ENCODE assay signal across 30 cellular contexts in the genomic region with DNA sequence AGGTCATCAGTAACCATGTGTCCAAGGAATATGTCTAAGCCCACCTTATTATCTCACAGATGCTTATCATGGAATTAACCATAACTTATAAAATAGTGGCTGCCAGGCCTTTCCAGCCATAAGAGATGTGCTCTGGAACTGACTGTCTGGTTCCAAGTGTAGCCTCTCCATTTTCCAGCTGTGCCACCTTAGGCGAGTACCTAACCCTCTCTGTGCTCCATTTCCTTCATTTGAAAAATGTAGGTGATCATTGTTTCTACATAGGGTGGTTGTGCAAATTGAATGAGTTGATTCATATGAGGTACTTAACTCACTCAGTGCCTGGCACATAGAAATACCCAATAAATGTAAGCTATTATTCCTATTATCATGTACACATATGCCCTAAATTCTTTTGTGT.
"Had no signal": no experiment of that assay in that cellular context is flagged by ENCODE, and none has a peak within 500 bp of the region (broad histone marks: within the 10 kb centered on the region; RNA-seq: fewer than 3 reads in every experiment).

No MANE protein-coding gene starts in this region.

- H3K4me1 ChIP-seq: parathyroid adenoma, prostate gland, right atrium auricular region, stomach had no signal

- H3K9me3 Mint-ChIP-seq: immature natural killer cell; natural killer cell treated with Interleukin-12 subunit alpha and Interleukin-12 subunit beta and Interleukin-15 and Interleukin-18, amount 100 ng/mL, for 72 hours; stimulated activated effector memory CD8-positive, alpha-beta T cell treated with anti-CD3 and anti-CD28 coated beads, Interleukin-12 subunit alpha, Interleukin-12 subunit beta, amount 100 ng/mL, for 72 hours; type B pancreatic cell had no signal

- H3K27me3 Mint-ChIP-seq: type B pancreatic cell had no signal

- H3K4me3 Mint-ChIP-seq: immature natural killer cell; mesothelial cell of epicardium; naive B cell; natural killer cell treated with Interleukin-12 subunit alpha and Interleukin-12 subunit beta and Interleukin-15 and Interleukin-18, amount 100 ng/mL, for 72 hours; neural crest cell; stimulated activated effector memory CD8-positive, alpha-beta T cell treated with anti-CD3 and anti-CD28 coated beads, Interleukin-12 subunit alpha, Interleukin-12 subunit beta, amount 100 ng/mL, for 72 hours; type B pancreatic cell had no signal

- H3K27ac ChIP-seq: coronary artery, esophagus squamous epithelium, neutrophil, parathyroid adenoma, prostate gland, right atrium auricular region, stomach, thyroid gland had no signal

- H3K9ac ChIP-seq: parathyroid adenoma had no signal

- H3K27me3 ChIP-seq: right atrium auricular region, thyroid gland had no signal

- H3K4me3 ChIP-seq: coronary artery, esophagus squamous epithelium, lung, mucosa of descending colon, prostate gland, right atrium auricular region, stomach, thyroid gland had no signal

- ATAC-seq: left lobe of liver; mucosa of descending colon; natural killer cell treated with Interleukin-12 subunit alpha and Interleukin-12 subunit beta and Interleukin-15 and Interleukin-18, amount 100 ng/mL, for 72 hours; sciatic nerve; stimulated activated effector memory CD8-positive, alpha-beta T cell treated with anti-CD3 and anti-CD28 coated beads, Interleukin-12 subunit alpha, Interleukin-12 subunit beta, amount 100 ng/mL, for 72 hours had no signal

- H3K9me3 ChIP-seq: esophagus squamous epithelium, mucosa of descending colon, neutrophil, prostate gland, right atrium auricular region, thyroid gland had no signal

- FAIRE-seq: endothelial cell of umbilical vein, frontal cortex had no signal

- H2AFZ ChIP-seq: parathyroid adenoma had no signal

- H3K79me2 ChIP-seq: parathyroid adenoma had no signal

- H3K36me3 Mint-ChIP-seq: immature natural killer cell; mesothelial cell of epicardium; naive B cell; natural killer cell treated with Interleukin-12 subunit alpha and Interleukin-12 subunit beta and Interleukin-15 and Interleukin-18, amount 100 ng/mL, for 72 hours; stimulated activated effector memory CD8-positive, alpha-beta T cell treated with anti-CD3 and anti-CD28 coated beads, Interleukin-12 subunit alpha, Interleukin-12 subunit beta, amount 100 ng/mL, for 72 hours; type B pancreatic cell had no signal

- DNase-seq: dermis blood vessel endothelial cell; effector memory CD4-positive, alpha-beta T cell; erythroblast; esophagus squamous epithelium; hypothalamus; immature natural killer cell; islet precursor cell; mesenchymal stem cell; mucosa of descending colon; naive B cell; stimulated activated CD4-positive, alpha-beta T cell treated with anti-CD3 and anti-CD28 coated beads, Interleukin-2, amount 100 ng/mL, for 24 hours; stimulated activated CD4-positive, alpha-beta T cell treated with anti-CD3 and anti-CD28 coated beads, Interleukin-4, amount 100 ng/mL, for 24 hours; stimulated activated naive CD4-positive, alpha-beta T cell treated with Interleukin-2 at 50 U/mL for 16 hours; stomach; thyroid gland had no signal

- H3K36me3 ChIP-seq: esophagus squamous epithelium, neutrophil, prostate gland, right atrium auricular region, stomach, thyroid gland had no signal

- H3K27ac Mint-ChIP-seq: immature natural killer cell; mesothelial cell of epicardium; naive B cell; natural killer cell treated with Interleukin-12 subunit alpha and Interleukin-12 subunit beta and Interleukin-15 and Interleukin-18, amount 100 ng/mL, for 72 hours; stimulated activated effector memory CD8-positive, alpha-beta T cell treated with anti-CD3 and anti-CD28 coated beads, Interleukin-12 subunit alpha, Interleukin-12 subunit beta, amount 100 ng/mL, for 72 hours; type B pancreatic cell had no signal
